Comparison of ENCODE assay signal across 26 cellular contexts in the genomic region with DNA sequence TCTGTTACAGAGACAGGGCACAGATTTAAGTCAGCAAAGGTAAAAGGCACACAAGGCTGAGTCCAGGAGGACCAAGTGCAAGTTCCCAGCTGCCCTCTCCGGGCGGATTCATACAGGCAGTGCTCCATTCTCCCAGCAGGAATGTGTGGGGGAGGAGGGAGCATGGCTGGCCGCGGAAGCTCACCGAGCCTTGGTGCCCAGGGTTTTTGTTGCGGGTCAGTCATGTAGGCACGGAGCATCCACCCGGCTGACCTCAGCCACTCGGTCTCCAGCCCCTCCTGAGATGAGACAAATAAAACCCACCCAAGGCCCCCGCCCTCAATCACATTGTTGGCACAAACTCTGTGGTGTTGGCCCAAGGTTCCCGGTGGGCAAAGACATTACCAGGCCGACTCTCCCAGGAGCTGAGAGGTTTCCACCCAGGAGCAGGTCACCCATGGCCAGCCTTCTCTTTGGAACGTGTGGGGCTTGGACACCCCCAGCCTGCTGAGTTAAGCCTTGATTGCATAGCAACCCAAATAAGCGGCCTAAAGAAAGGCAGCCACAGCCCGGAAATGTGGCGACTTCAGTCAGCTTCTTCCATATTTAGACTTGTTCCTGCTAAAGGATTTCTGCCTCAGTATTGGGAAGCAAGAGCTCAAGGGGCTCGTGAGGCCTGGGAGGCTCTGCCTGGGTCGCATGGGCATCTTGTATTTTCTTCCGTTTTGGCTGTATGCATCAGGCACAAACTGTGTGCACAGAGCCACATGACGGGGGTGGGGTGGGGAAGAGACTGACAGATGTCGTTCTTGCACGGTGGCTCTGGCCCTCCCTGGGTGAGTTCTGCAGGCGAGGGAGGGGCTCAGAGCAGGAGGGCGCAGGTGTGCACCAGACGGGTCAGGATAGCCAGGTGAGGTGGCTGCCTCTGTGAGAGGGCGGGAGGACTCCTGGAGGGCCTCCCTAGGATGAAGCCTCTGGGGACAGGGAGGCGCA.
DNase-seq lines count a peak whose midpoint lies in the region; ATAC-seq, FAIRE-seq and TF ChIP-seq lines count a peak whose summit lies in the region.
"Had no signal": no experiment of that assay in that cellular context is flagged by ENCODE, and none has a peak within 500 bp of the region (broad histone marks: within the 10 kb centered on the region; RNA-seq: fewer than 3 reads in every experiment).

No MANE protein-coding gene starts in this region.

- H4K8ac ChIP-seq in H9 (replicated peaks; ENCODE audit: insufficient read length, low read depth, low read length): no peak overlapping the region

- H3K23me2 ChIP-seq in H9 (ENCODE audit: insufficient read length, low read depth, low read length, poor library complexity, severe bottlenecking): no peaks in the 10 kb centered on the region

- no peaks in the 10 kb centered on the region for H3K36me3 ChIP-seq in heart right ventricle
- H3K36me3 ChIP-seq in kidney (ENCODE audit: control insufficient read depth in 1 of 2, insufficient read depth in 2 of 2, low read length in 2 of 2): peaks cover 0 to 4% of the 10 kb centered on the region in 2 donors

- H3K56ac ChIP-seq in H9 (ENCODE audit: insufficient read length, low read depth, low read length): no peak overlapping the region

- no peaks in the 10 kb centered on the region for H3K79me1 ChIP-seq in H9 (ENCODE audit: insufficient read depth, low read depth, low read length, poor library complexity, severe bottlenecking)

- H3T11ph ChIP-seq in H9 (ENCODE audit: low read length): no peak overlapping the region

- no peaks in the 10 kb centered on the region for H3K27me3 Mint-ChIP-seq in H9 (ENCODE audit: low read depth)
- no peaks in the 10 kb centered on the region for H3K27me3 Mint-ChIP-seq in WTC11 (ENCODE audit: low read depth)

- H3K27me3 ChIP-seq in heart right ventricle: peaks cover 0 to 16% (median 1%) of the 10 kb centered on the region in 7 donors
- H3K27me3 ChIP-seq in H9 (ENCODE audit: insufficient read depth, low read length): no peaks in the 10 kb centered on the region

- H3K9me3 ChIP-seq in heart right ventricle (peaks cover 0 to 15% (median 0%) of the 10 kb centered on the region in 11 donors), H9 (ENCODE audit: control insufficient read depth, low read depth, low read length) (peaks cover 6% of the 10 kb centered on the region), kidney (ENCODE audit: control insufficient read depth in 1 of 2, low read length in 2 of 2) (no peaks in the 10 kb centered on the region)
- H3K9me3 ChIP-seq: SK-N-SH had no signal

- H2BK12ac ChIP-seq in H9 (ENCODE audit: insufficient read length, low read depth, low read length): no peak overlapping the region

- no peak overlapping the region for H2AK5ac ChIP-seq in H9 (ENCODE audit: insufficient read length, low read length)

- H2AFZ ChIP-seq in H9 (ENCODE audit: low read length): no peak overlapping the region
- H2AFZ ChIP-seq: PC-9 had no signal

- H3K4me1 ChIP-seq in heart right ventricle (no peaks in the 10 kb centered on the region), H9 (ENCODE audit: insufficient read depth, low read length) (peaks cover 3% of the 10 kb centered on the region; the same call in 1 of the 2 replicates), kidney (ENCODE audit: control insufficient read depth in 1 of 2, insufficient read depth in 1 of 2, low read depth in 1 of 2, low read length in 2 of 2) (no peaks in the 10 kb centered on the region)

- no peak overlapping the region for H4K5ac ChIP-seq in H9 (ENCODE audit: insufficient read length, low read depth, low read length)

- H3K4ac ChIP-seq in H9 (ENCODE audit: low read depth, low read length): no peak overlapping the region

- no peak overlapping the region for H3K18ac ChIP-seq in H9 (ENCODE audit: insufficient read length, low read depth, low read length)

- H3K23ac ChIP-seq in H9 (ENCODE audit: insufficient read length, low read depth, low read length): no peak overlapping the region

- H3K27ac ChIP-seq in heart right ventricle (no peak overlapping the region), H9 (ENCODE audit: insufficient read length, low read depth, low read length) (no peak overlapping the region), kidney (ENCODE audit: low read depth in 2 of 2, low read length in 2 of 2) (no peak overlapping the region)
- H3K27ac ChIP-seq: C4-2B, PC-9 had no signal

- H2BK5ac ChIP-seq in H9 (ENCODE audit: insufficient read length, low read length): no peak overlapping the region

- no peaks in the 10 kb centered on the region for H4K20me1 ChIP-seq in H9 (ENCODE audit: control insufficient read depth, insufficient read depth, insufficient read length)

- peaks cover 6 to 12% of the 10 kb centered on the region in 2 experiments; a peak in 2 of 5 replicates for H3K9me3 Mint-ChIP-seq in H9
- H3K9me3 Mint-ChIP-seq in WTC11: peaks cover 18% of the 10 kb centered on the region

- H3K9ac ChIP-seq in H9 (ENCODE audit: extremely low read depth, insufficient read length, low read length): no peak overlapping the region
- H3K9ac ChIP-seq in kidney (ENCODE audit: low read length in 2 of 2): no peak overlapping the region
- H3K9ac ChIP-seq: SK-N-SH had no signal

- H2BK20ac ChIP-seq in H9 (ENCODE audit: low read depth, low read length, poor library complexity, severe bottlenecking): no peak overlapping the region

- H2BK120ac ChIP-seq in H9 (ENCODE audit: low read depth, low read length, poor library complexity, severe bottlenecking): no peak overlapping the region

- H3K4me2 ChIP-seq in H9 (ENCODE audit: insufficient read depth, insufficient read length, low read length): no peak overlapping the region
- H3K4me2 ChIP-seq: PC-9, SK-N-SH had no signal

- H3K4me3 Mint-ChIP-seq in H9 (no peak overlapping the region; a peak in 1 of 5 replicates), WTC11 (no peak overlapping the region)

- peak; percentile 7 for DNase-seq in left cardiac atrium
- DNase-seq in heart right ventricle: no peak
- no peak for DNase-seq in H9
- peak; percentile 66 for DNase-seq in kidney
- DNase-seq in posterior vena cava (ENCODE audit: low spot score): peak; percentile 62
- DNase-seq in activated CD4-positive, CD25-positive, alpha-beta regulatory T cell (lab: John Stamatoyannopoulos, UW): no peak
- DNase-seq in WTC11 (ENCODE audit: low spot score): no peak
- DNase-seq: DMS53, EL, GF-D8, MM.1S, NCI-H1092, NCI-H1436, NCI-H187 treated with DMSO at 0.1 percent for 48 hours, NCI-H2107, NCI-H2227 treated with DMSO at 0.1 percent for 48 hours, NCI-H510A treated with DMSO at 0.1 percent for 48 hours, NCI-H748 treated with DMSO at 0.1 percent for 48 hours, RPMI8226, SIG-M5, SK-N-SH had no signal

- TF ChIP-seq CTCF in heart right ventricle (IDR thresholded peaks at IDR 0.05) (no peak), H9 (conservative IDR thresholded peaks at IDR 0.05) (no peak), kidney (IDR thresholded peaks at IDR 0.05; ENCODE audit: borderline replicate concordance, extremely low read depth, insufficient read depth) (no peak), WTC11 (IDR thresholded peaks at IDR 0.05) (no peak)

- ATAC-seq in left cardiac atrium (no peak), heart right ventricle (no peak), WTC11 (no peak)
- ATAC-seq: K562 had no signal

- no peaks in the 10 kb centered on the region for H3K79me2 ChIP-seq in H9 (ENCODE audit: insufficient read depth, low read length)

- CTCF ChIA-PET in WTC11 (lab: Charles Lee): interaction anchor here (0.6 to 1.5 kb wide), 3 partner anchors 13 to 130 kb away, joined by 3 to 4 read pairs (median 3); no protein-coding TSS in a partner anchor

- 70 to 74% methylated on average over 27 of the region's 27 CpGs for WGBS in heart right ventricle, 2 donors
- WGBS in H9 (ENCODE audit: extremely low coverage, insufficient read length, low lambda C conversion rate): no CpG with 5 or more reads among the region's 27 CpGs

- no peak overlapping the region for H4K91ac ChIP-seq in H9 (ENCODE audit: insufficient read length, low read depth, low read length)

- intact Hi-C loops in left cardiac atrium (cut with DNase I) (loop anchor here (5.0 to 10.0 kb wide), 2 partner anchors 279 to 282 kb away; no protein-coding TSS in a partner anchor), heart right ventricle (cut with DNase I) (no loop called here), kidney (cut with DNase I) (no loop called here), posterior vena cava (cut with DNase I) (no loop called here)

- POLR2A ChIA-PET in WTC11 (lab: Charles Lee): no interaction called here

- H3K4me3 ChIP-seq in heart right ventricle (no peak overlapping the region), kidney (ENCODE audit: low read length in 2 of 2) (no peak overlapping the region)
- H3K4me3 ChIP-seq: K562, PC-9 had no signal

- H3K36me3 Mint-ChIP-seq in H9 (ENCODE audit: insufficient read depth in 1 of 3, low read depth in 3 of 3) (peaks cover 26 to 38% (median 27%) of the 10 kb centered on the region in 3 experiments; a peak in 6 of 7 replicates), WTC11 (peaks cover 36% of the 10 kb centered on the region)

- peak overlapping the region in 2 of 3 experiments; percentile 34 to 67; a peak in 3 of 7 replicates for H3K27ac Mint-ChIP-seq in H9
- H3K27ac Mint-ChIP-seq in WTC11: no peak overlapping the region

- no peak overlapping the region; the same call in 1 of the 2 replicates for H3K14ac ChIP-seq in H9 (ENCODE audit: insufficient read depth, low read length)

- H3K4me1 Mint-ChIP-seq in H9: peaks cover 11 to 19% of the 10 kb centered on the region in 2 experiments
- H3K4me1 Mint-ChIP-seq in WTC11: peaks cover 7% of the 10 kb centered on the region

- H2BK15ac ChIP-seq in H9 (ENCODE audit: low read depth, low read length): no peak overlapping the region

- FAIRE-seq in kidney (lab: Jason Lieb, UNC): no peak
- FAIRE-seq: A204.1, D721Med, K562 had no signal

TF ChIP-seq in WTC11, 78 proteins besides CTCF, POLR2A, EP300 and RAD21:
- no peak for TF ChIP-seq MYBL2 (CRISPR knock-in tag; IDR thresholded peaks at IDR 0.05)
- no peak for TF ChIP-seq TEAD1 (CRISPR knock-in tag; IDR thresholded peaks at IDR 0.05)
- TF ChIP-seq, protein P1, sequence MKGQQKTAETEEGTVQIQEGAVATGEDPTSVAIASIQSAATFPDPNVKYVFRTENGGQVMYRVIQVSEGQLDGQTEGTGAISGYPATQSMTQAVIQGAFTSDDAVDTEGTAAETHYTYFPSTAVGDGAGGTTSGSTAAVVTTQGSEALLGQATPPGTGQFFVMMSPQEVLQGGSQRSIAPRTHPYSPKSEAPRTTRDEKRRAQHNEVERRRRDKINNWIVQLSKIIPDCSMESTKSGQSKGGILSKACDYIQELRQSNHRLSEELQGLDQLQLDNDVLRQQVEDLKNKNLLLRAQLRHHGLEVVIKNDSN (CRISPR knock-in tag; IDR thresholded peaks at IDR 0.05): no peak
- no peak for TF ChIP-seq IRF2 (CRISPR knock-in tag; IDR thresholded peaks at IDR 0.05; ENCODE audit: borderline replicate concordance, low read depth)
- no peak for TF ChIP-seq MXD4 (CRISPR knock-in tag; IDR thresholded peaks at IDR 0.05; ENCODE audit: borderline replicate concordance)
- no peak for TF ChIP-seq OVOL2 (CRISPR knock-in tag; IDR thresholded peaks at IDR 0.05; ENCODE audit: borderline replicate concordance)
- no peak for TF ChIP-seq PRRX2 (CRISPR knock-in tag; IDR thresholded peaks at IDR 0.05)

Comparison
In these comparisons a context has a peak if more than half of its experiments do, and no peak if none do; other contexts are left out.
1. DNase-seq: peak in left cardiac atrium (single experiment), kidney (single experiment) and posterior vena cava (single experiment); none in heart right ventricle (0 of 2), H9 (single experiment), activated CD4-positive, CD25-positive, alpha-beta regulatory T cell (0 of 4) and WTC11 (single experiment).
2. intact Hi-C loops: an anchor here in left cardiac atrium (5.0 to 10.0 kb wide); none called in heart right ventricle, kidney and posterior vena cava.